ENCODE assay signal across 8 cellular contexts in the genomic region with DNA sequence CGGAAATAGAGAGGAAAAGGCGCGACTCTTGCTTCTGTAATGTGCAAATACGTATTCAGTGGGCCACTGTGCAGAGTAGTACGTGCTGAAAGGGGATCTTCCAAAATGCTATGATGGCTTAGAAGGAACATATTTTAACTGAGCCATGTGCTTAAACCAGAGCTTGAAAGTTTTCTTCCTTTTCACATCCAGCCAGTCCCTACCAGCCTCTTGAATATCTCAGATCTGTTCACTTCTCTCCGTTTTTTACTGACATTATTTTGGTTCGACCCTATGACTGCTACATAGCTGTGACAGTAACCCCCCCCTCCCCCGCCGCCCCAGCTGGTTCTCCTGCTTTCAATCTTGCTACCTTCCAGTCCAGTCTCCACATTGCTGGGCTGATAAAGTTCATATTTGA. TPM values are rescaled to one million over a fixed set of nuclear protein-coding genes. Genes with fewer than 3 reads are reported as not detected.
A peak's percentile ranks its signal among the peaks of the same experiment; 100 is the strongest.
DNase-seq lines count a peak whose midpoint lies in the region; ATAC-seq and TF ChIP-seq lines count a peak whose summit lies in the region.

No MANE protein-coding gene starts in this region.

- peaks cover 39% of the 10 kb centered on the region for H3K4me1 ChIP-seq in lower lobe of right lung

- H3K79me2 ChIP-seq in neural cell (replicated peaks; ENCODE audit: insufficient read depth, low read length): peaks cover 11% of the 10 kb centered on the region

- TF ChIP-seq RAD21 in neural cell (conservative IDR thresholded peaks at IDR 0.05): no peak

- H3F3A ChIP-seq in neural cell (ENCODE audit: insufficient read depth, low read length, poor library complexity, severe bottlenecking): no peaks in the 10 kb centered on the region

- H3K27me3 Mint-ChIP-seq in CD4-positive, alpha-beta T cell: no peaks in the 10 kb centered on the region

- intact Hi-C loops in CD4-positive, alpha-beta T cell (cut with DNase I, micrococcal nuclease): loop anchor here in 1 of 2 experiments (2.0 kb wide), 1 partner anchor 293 kb away; no protein-coding TSS in a partner anchor
- intact Hi-C loops in lower lobe of right lung (cut with DNase I): loop anchor here (10.0 kb wide), 2 partner anchors 293 to 353 kb away; partner anchors contain the start of gene ANKRD42

- H3K9me3 ChIP-seq in CD4-positive, alpha-beta T cell (ENCODE audit: control insufficient read depth, low read length): no peaks in the 10 kb centered on the region
- no peaks in the 10 kb centered on the region for H3K9me3 ChIP-seq in neural cell (ENCODE audit: low read length)
- H3K9me3 ChIP-seq in lower lobe of right lung: no peaks in the 10 kb centered on the region

- TF ChIP-seq EP300 in neural cell (conservative IDR thresholded peaks at IDR 0.05; ENCODE audit: poor library complexity, severe bottlenecking): no peak

- peaks cover 47% of the 10 kb centered on the region for H3K4me1 Mint-ChIP-seq in CD4-positive, alpha-beta T cell (ENCODE audit: low read depth)

- no peak for DNase-seq in CD4-positive, alpha-beta T cell
- DNase-seq in M059J (ENCODE audit: low read depth): peak; percentile 20
- no peak for DNase-seq in choroid plexus epithelial cell (ENCODE audit: low read depth)
- no peak for DNase-seq in SW480 (ENCODE audit: low spot score)
- no peak for DNase-seq in retina
- DNase-seq in lower lobe of right lung: no peak
- DNase-seq in SIG-M5 treated with dmso at 0.1 percent for 504 hours (lab: John Stamatoyannopoulos, UW; ENCODE audit: unreplicated experiment): no peak

- H3K27me3 ChIP-seq in CD4-positive, alpha-beta T cell (ENCODE audit: control insufficient read depth, insufficient read depth, low read length): no peaks in the 10 kb centered on the region
- H3K27me3 ChIP-seq in neural cell (ENCODE audit: insufficient read depth, low read depth, low read length) (no peaks in the 10 kb centered on the region), lower lobe of right lung (ENCODE audit: low read depth) (no peaks in the 10 kb centered on the region)

- H3K27ac Mint-ChIP-seq in CD4-positive, alpha-beta T cell: peak overlapping the region; percentile 97

- peak overlapping the region; percentile 31 for H2AFZ ChIP-seq in neural cell (ENCODE audit: low read depth, low read length)

- H3K4me3 Mint-ChIP-seq in CD4-positive, alpha-beta T cell: peak overlapping the region; percentile 99

- CTCF ChIA-PET in CD4-positive, alpha-beta T cell (lab: Charles Lee): interaction anchor here (0.6 to 1.8 kb wide), 6 partner anchors 25 to 384 kb away, joined by 3 to 9 read pairs (median 4); partner anchors contain the start of gene CCDC90B

- TF ChIP-seq CTCF in CD4-positive, alpha-beta T cell (IDR thresholded peaks at IDR 0.05): no peak
- TF ChIP-seq CTCF in choroid plexus epithelial cell (conservative IDR thresholded peaks at IDR 0.05; ENCODE audit: low read depth, low read length) (no peak), neural cell (IDR thresholded peaks at IDR 0.05; ENCODE audit: poor library complexity, severe bottlenecking) (no peak), lower lobe of right lung (IDR thresholded peaks at IDR 0.05) (no peak)

- no peaks in the 10 kb centered on the region for H4K20me1 ChIP-seq in neural cell (ENCODE audit: insufficient read depth)

- no peak overlapping the region for H3K9ac ChIP-seq in neural cell (ENCODE audit: low read length)

- H3K27ac ChIP-seq in CD4-positive, alpha-beta T cell (ENCODE audit: low read depth, low read length): peak overlapping the region; percentile 98
- H3K27ac ChIP-seq in neural cell (ENCODE audit: low read length): no peak overlapping the region
- H3K27ac ChIP-seq in lower lobe of right lung: no peak overlapping the region

- H3K4me3 ChIP-seq in choroid plexus epithelial cell (ENCODE audit: low read depth, low read length): peak overlapping the region; percentile 82
- H3K4me3 ChIP-seq in neural cell (ENCODE audit: low read length): peak overlapping the region; percentile 73
- H3K4me3 ChIP-seq in lower lobe of right lung: no peak overlapping the region

- no peaks in the 10 kb centered on the region for H3K9me3 Mint-ChIP-seq in CD4-positive, alpha-beta T cell

- no peaks in the 10 kb centered on the region for H3K9me2 ChIP-seq in neural cell (ENCODE audit: insufficient read depth, low read length)

- H3K4me2 ChIP-seq in neural cell (ENCODE audit: low read length): peak overlapping the region; percentile 72

- POLR2A ChIA-PET in CD4-positive, alpha-beta T cell (lab: Charles Lee): interaction anchor here (0.6 to 4.0 kb wide), 28 partner anchors 10 to 383 kb away, joined by 3 to 208 read pairs (median 6); partner anchors contain the start of genes ANKRD42, CCDC90B, PCF11 and RAB30

- peaks cover 12% of the 10 kb centered on the region for H3K36me3 Mint-ChIP-seq in CD4-positive, alpha-beta T cell (ENCODE audit: low read depth)

- ATAC-seq in CD4-positive, alpha-beta T cell (ENCODE audit: poor library complexity): no peak
- ATAC-seq in lower lobe of right lung: no peak

- H3K36me3 ChIP-seq in neural cell (ENCODE audit: insufficient read depth, low read length) (no peaks in the 10 kb centered on the region), lower lobe of right lung (no peaks in the 10 kb centered on the region)

TF ChIP-seq in neural cell, 6 proteins besides CTCF, POLR2A, EP300 and RAD21:
- no peak for TF ChIP-seq SMC3 (conservative IDR thresholded peaks at IDR 0.05; ENCODE audit: poor library complexity)

RNA-seq across cellular contexts. Expression of gene DDIAS, which starts 0.6 kb away (rescaled TPM):
- under 1 TPM; 0.59 to 0.85 TPM for total RNA-seq in CD4-positive, alpha-beta T cell
- total RNA-seq in M059J (2014; rRNA removed; shearing (Covaris generic)): 18.8 and 22.9 TPM in 2 replicates
- 0.26 and 2.3 TPM in 2 replicates for polyA plus RNA-seq in neural cell
- 1.3 and 2.2 TPM in 2 replicates for polyA minus RNA-seq in neural cell
- total RNA-seq in lower lobe of right lung: 13.3 TPM

RNA-seq across cellular contexts. Expression of gene PRCP, which starts 1.9 kb away (rescaled TPM):
- 10 to 100 TPM; 13.7 to 16.0 TPM for total RNA-seq in CD4-positive, alpha-beta T cell
- total RNA-seq in M059J (2014; rRNA removed; shearing (Covaris generic)): 64.6 and 89.6 TPM in 2 replicates
- 6.1 and 13.3 TPM in 2 replicates for polyA plus RNA-seq in neural cell
- polyA minus RNA-seq in neural cell: 9.4 and 9.5 TPM in 2 replicates
- total RNA-seq in lower lobe of right lung: 67.9 TPM
